In the genomic region with DNA sequence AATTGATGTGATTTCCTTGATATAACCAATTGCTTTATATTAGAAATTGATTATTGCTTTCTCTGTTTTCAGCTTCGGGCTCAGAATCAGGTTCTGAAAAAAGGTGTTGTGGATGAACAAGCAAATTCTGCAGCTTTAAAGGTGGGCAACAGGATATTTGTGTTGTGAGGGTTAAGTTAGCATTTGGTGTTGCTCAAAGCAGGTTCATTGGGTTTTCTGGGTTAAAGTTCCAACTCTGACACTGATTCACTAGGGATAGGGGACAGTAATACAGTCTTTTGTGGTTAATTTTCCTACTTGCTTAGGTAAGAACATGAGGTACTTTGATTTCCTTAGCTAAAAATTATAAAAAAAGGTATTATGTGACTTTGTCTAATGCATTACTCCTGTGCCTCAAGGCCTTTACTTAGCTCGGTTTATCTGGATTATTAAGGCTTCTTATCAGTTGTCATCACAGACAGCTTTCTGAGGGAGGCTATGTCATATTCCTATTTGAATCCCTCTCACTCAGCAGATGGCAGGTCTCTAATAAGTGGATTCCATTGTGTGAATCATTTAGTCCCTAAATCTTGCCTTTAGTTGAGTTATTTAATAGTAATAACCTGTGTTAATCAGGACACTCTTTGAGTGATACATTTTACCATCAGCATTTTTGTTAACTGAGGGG, we compare ENCODE assay signal across 19 cellular contexts. TPM values are rescaled to one million over a fixed set of nuclear protein-coding genes. Genes with fewer than 3 reads are reported as not detected.
A peak's percentile ranks its signal among the peaks of the same experiment; 100 is the strongest.
DNase-seq lines count a peak whose midpoint lies in the region; ATAC-seq and TF ChIP-seq lines count a peak whose summit lies in the region.
"Had no signal": no experiment of that assay in that cellular context is flagged by ENCODE, and none has a peak within 500 bp of the region (broad histone marks: within the 10 kb centered on the region; RNA-seq: fewer than 3 reads in every experiment).

No MANE protein-coding gene starts in this region.

- no peaks in the 10 kb centered on the region for H3K9me3 Mint-ChIP-seq in glutamatergic neuron (ENCODE audit: unreplicated experiment)
- H3K9me3 Mint-ChIP-seq: activated naive CD4-positive, alpha-beta T cell treated with anti-CD3 and anti-CD28 coated beads, Interleukin-2, amount 10 ng/mL, durations not matched to agents 7 days and 5 days; immature natural killer cell; memory B cell; neural progenitor cell; stimulated activated memory B cell treated with anti-CD40 and anti-IgM and Interleukin-4, amounts not matched to agents 10 μg/mL and 1 μg/mL and 100 μg/mL, for 72 hours had no signal

- peaks cover 29% of the 10 kb centered on the region for H3K4me1 Mint-ChIP-seq in glutamatergic neuron (ENCODE audit: low read depth, unreplicated experiment)

- H3K27ac Mint-ChIP-seq in glutamatergic neuron (ENCODE audit: unreplicated experiment), result peak overlapping the region; percentile 98
- H3K27ac Mint-ChIP-seq: immature natural killer cell; neural progenitor cell; stimulated activated memory B cell treated with anti-CD40 and anti-IgM and Interleukin-4, amounts not matched to agents 10 μg/mL and 1 μg/mL and 100 μg/mL, for 72 hours had no signal

- ATAC-seq in SK-N-SH treated with all-trans-retinoic acid at 6 μM for 48 hours (no peak), GM21619 (IDR thresholded peaks at IDR 0.05; ENCODE audit: unreplicated experiment) (no peak)
- ATAC-seq: stimulated activated memory B cell treated with anti-CD40 and anti-IgM and Interleukin-4, amounts not matched to agents 10 μg/mL and 1 μg/mL and 100 μg/mL, for 72 hours had no signal

- peaks cover 4% of the 10 kb centered on the region for H3K27me3 Mint-ChIP-seq in glutamatergic neuron (ENCODE audit: unreplicated experiment)
- H3K27me3 Mint-ChIP-seq: activated naive CD4-positive, alpha-beta T cell treated with anti-CD3 and anti-CD28 coated beads, Interleukin-2, amount 10 ng/mL, durations not matched to agents 7 days and 5 days; memory B cell; stimulated activated memory B cell treated with anti-CD40 and anti-IgM and Interleukin-4, amounts not matched to agents 10 μg/mL and 1 μg/mL and 100 μg/mL, for 72 hours had no signal

- TF ChIP-seq CTCF in glutamatergic neuron (IDR thresholded peaks at IDR 0.05; ENCODE audit: partially characterized antibody, unreplicated experiment), result no peak

- peak overlapping the region; percentile 48 for H3K4me3 Mint-ChIP-seq in glutamatergic neuron (ENCODE audit: unreplicated experiment)
- H3K4me3 Mint-ChIP-seq: immature natural killer cell; memory B cell; neural progenitor cell; stimulated activated memory B cell treated with anti-CD40 and anti-IgM and Interleukin-4, amounts not matched to agents 10 μg/mL and 1 μg/mL and 100 μg/mL, for 72 hours had no signal

- DNase-seq in DMS 273 (lab: John Stamatoyannopoulos, UW; ENCODE audit: unreplicated experiment) (peak; percentile 43), DMS 273 treated with DMSO at 0.1 percent for 48 hours (lab: John Stamatoyannopoulos, UW) (no peak), glutamatergic neuron (no peak), renal cortical epithelial cell (ENCODE audit: low read depth) (peak; percentile 29), COR-L47 (lab: John Stamatoyannopoulos, UW) (no peak), NCI-H774 (lab: John Stamatoyannopoulos, UW) (no peak)
- DNase-seq: activated CD4-positive, CD25-positive, alpha-beta regulatory T cell treated with anti-CD3 and anti-CD28 coated beads, Interleukin-2, amount 50 U/mL, for 72 hours; activated naive CD4-positive, alpha-beta T cell treated with anti-CD3 and anti-CD28 coated beads, Interleukin-2, amount 10 ng/mL, durations not matched to agents 7 days and 5 days; BE2C; immature natural killer cell; Karpas-422; NCI-H2227 treated with DMSO at 0.1 percent for 48 hours; Right ventricle myocardium superior; transverse colon had no signal

- no peaks in the 10 kb centered on the region for H3K36me3 Mint-ChIP-seq in glutamatergic neuron (ENCODE audit: unreplicated experiment)

TF ChIP-seq in SK-N-SH treated with all-trans-retinoic acid at 6 μM for 48 hours, 23 proteins besides CTCF, POLR2A, EP300 and RAD21:
- TF ChIP-seq TOX (CRISPR knock-in tag; IDR thresholded peaks at IDR 0.05; ENCODE audit: borderline replicate concordance) (no peak), ZC3H10 (CRISPR knock-in tag; IDR thresholded peaks at IDR 0.05) (no peak), ZFP3 (CRISPR knock-in tag; IDR thresholded peaks at IDR 0.05) (no peak), ISL1 (CRISPR knock-in tag; IDR thresholded peaks at IDR 0.05) (peak; percentile 69), OSR1 (CRISPR knock-in tag; IDR thresholded peaks at IDR 0.05) (no peak), ZFP30 (CRISPR knock-in tag; IDR thresholded peaks at IDR 0.05) (no peak), ZNF565 (CRISPR knock-in tag; conservative IDR thresholded peaks at IDR 0.05; ENCODE audit: low read depth) (no peak), ARNTL (CRISPR knock-in tag; IDR thresholded peaks at IDR 0.05; ENCODE audit: borderline replicate concordance, low read depth) (no peak), TCF4 (CRISPR knock-in tag; IDR thresholded peaks at IDR 0.05; ENCODE audit: borderline replicate concordance) (peak; percentile 18; the same call in 1 of the 2 replicates), RARB (CRISPR knock-in tag; IDR thresholded peaks at IDR 0.05) (no peak), CSDC2 (CRISPR knock-in tag; IDR thresholded peaks at IDR 0.05) (no peak), ESRRG (CRISPR knock-in tag; IDR thresholded peaks at IDR 0.05) (no peak)
- TF ChIP-seq, protein P1, sequence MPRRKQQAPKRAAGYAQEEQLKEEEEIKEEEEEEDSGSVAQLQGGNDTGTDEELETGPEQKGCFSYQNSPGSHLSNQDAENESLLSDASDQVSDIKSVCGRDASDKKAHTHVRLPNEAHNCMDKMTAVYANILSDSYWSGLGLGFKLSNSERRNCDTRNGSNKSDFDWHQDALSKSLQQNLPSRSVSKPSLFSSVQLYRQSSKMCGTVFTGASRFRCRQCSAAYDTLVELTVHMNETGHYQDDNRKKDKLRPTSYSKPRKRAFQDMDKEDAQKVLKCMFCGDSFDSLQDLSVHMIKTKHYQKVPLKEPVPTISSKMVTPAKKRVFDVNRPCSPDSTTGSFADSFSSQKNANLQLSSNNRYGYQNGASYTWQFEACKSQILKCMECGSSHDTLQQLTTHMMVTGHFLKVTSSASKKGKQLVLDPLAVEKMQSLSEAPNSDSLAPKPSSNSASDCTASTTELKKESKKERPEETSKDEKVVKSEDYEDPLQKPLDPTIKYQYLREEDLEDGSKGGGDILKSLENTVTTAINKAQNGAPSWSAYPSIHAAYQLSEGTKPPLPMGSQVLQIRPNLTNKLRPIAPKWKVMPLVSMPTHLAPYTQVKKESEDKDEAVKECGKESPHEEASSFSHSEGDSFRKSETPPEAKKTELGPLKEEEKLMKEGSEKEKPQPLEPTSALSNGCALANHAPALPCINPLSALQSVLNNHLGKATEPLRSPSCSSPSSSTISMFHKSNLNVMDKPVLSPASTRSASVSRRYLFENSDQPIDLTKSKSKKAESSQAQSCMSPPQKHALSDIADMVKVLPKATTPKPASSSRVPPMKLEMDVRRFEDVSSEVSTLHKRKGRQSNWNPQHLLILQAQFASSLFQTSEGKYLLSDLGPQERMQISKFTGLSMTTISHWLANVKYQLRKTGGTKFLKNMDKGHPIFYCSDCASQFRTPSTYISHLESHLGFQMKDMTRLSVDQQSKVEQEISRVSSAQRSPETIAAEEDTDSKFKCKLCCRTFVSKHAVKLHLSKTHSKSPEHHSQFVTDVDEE (CRISPR knock-in tag; IDR thresholded peaks at IDR 0.05), result 0 out of 2 replicates have a peak, but pooled peaks have one; percentile 29
- TF ChIP-seq, protein P2, sequence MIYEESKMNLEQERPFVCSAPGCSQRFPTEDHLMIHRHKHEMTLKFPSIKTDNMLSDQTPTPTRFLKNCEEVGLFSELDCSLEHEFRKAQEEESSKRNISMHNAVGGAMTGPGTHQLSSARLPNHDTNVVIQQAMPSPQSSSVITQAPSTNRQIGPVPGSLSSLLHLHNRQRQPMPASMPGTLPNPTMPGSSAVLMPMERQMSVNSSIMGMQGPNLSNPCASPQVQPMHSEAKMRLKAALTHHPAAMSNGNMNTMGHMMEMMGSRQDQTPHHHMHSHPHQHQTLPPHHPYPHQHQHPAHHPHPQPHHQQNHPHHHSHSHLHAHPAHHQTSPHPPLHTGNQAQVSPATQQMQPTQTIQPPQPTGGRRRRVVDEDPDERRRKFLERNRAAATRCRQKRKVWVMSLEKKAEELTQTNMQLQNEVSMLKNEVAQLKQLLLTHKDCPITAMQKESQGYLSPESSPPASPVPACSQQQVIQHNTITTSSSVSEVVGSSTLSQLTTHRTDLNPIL (CRISPR knock-in tag; IDR thresholded peaks at IDR 0.05; ENCODE audit: low read depth), result peak; percentile 31; the same call in 1 of the 2 replicates
- TF ChIP-seq, protein P3, sequence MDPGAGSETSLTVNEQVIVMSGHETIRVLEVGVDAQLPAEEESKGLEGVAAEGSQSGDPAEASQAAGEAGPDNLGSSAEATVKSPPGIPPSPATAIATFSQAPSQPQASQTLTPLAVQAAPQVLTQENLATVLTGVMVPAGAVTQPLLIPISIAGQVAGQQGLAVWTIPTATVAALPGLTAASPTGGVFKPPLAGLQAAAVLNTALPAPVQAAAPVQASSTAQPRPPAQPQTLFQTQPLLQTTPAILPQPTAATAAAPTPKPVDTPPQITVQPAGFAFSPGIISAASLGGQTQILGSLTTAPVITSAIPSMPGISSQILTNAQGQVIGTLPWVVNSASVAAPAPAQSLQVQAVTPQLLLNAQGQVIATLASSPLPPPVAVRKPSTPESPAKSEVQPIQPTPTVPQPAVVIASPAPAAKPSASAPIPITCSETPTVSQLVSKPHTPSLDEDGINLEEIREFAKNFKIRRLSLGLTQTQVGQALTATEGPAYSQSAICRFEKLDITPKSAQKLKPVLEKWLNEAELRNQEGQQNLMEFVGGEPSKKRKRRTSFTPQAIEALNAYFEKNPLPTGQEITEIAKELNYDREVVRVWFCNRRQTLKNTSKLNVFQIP (CRISPR knock-in tag; IDR thresholded peaks at IDR 0.05; ENCODE audit: borderline replicate concordance, low read depth), result no peak

RNA-seq across cellular contexts. Expression of a gene that starts 10.5 kb away (rescaled TPM):
- 55.3 TPM for total RNA-seq in glutamatergic neuron (ENCODE audit: unreplicated experiment)
- total RNA-seq in renal cortical epithelial cell, result 24.0 and 49.9 TPM in 2 replicates

Comparison
In these comparisons a context has a peak if more than half of its experiments do, and no peak if none do; other contexts are left out.
1. DNase-seq: peak in DMS 273 (single experiment) and renal cortical epithelial cell (single experiment); none in DMS 273 treated with DMSO at 0.1 percent for 48 hours (single experiment), glutamatergic neuron (single experiment), COR-L47 (single experiment) and NCI-H774 (single experiment).